In genomic region chr9:133558191-133559126, GRCh38 we compare ENCODE assay signal across 8 cellular contexts. TPM values are rescaled to one million over a fixed set of nuclear protein-coding genes. Genes with fewer than 3 reads are reported as not detected.
DNase-seq lines count a peak whose midpoint lies in the region; ATAC-seq lines count a peak whose summit lies in the region.

No MANE protein-coding gene starts in this region.

- CTCF ChIA-PET in activated CD4-positive, alpha-beta memory T cell treated with anti-CD3 and anti-CD28 coated beads for 36 hours (lab: Charles Lee) = no interaction called here
- CTCF ChIA-PET in activated CD4-positive, alpha-beta memory T cell treated with anti-CD3 and anti-CD28 coated beads, Interleukin-2, amount 10 ng/mL, durations not matched to agents 7 days and 5 days (lab: Charles Lee) = no interaction called here

- no peak overlapping the region for H3K27ac Mint-ChIP-seq in activated CD4-positive, alpha-beta memory T cell treated with anti-CD3 and anti-CD28 coated beads for 36 hours
- no peak overlapping the region for H3K27ac Mint-ChIP-seq in activated CD4-positive, alpha-beta memory T cell treated with anti-CD3 and anti-CD28 coated beads, Interleukin-2, amount 10 ng/mL, durations not matched to agents 7 days and 5 days

- POLR2A ChIA-PET in activated CD4-positive, alpha-beta memory T cell treated with anti-CD3 and anti-CD28 coated beads for 36 hours (lab: Charles Lee) = no interaction called here
- POLR2A ChIA-PET in activated CD4-positive, alpha-beta memory T cell treated with anti-CD3 and anti-CD28 coated beads, Interleukin-2, amount 10 ng/mL, durations not matched to agents 7 days and 5 days (lab: Charles Lee) = no interaction called here

- no peak overlapping the region for H3K4me3 Mint-ChIP-seq in activated CD4-positive, alpha-beta memory T cell treated with anti-CD3 and anti-CD28 coated beads for 36 hours
- no peak overlapping the region for H3K4me3 Mint-ChIP-seq in activated CD4-positive, alpha-beta memory T cell treated with anti-CD3 and anti-CD28 coated beads, Interleukin-2, amount 10 ng/mL, durations not matched to agents 7 days and 5 days

- intact Hi-C loops in activated CD4-positive, alpha-beta memory T cell treated with anti-CD3 and anti-CD28 coated beads for 36 hours (cut with micrococcal nuclease) = no loop called here

- no peak for ATAC-seq in GM19467 (IDR thresholded peaks at IDR 0.05; ENCODE audit: unreplicated experiment)

- H3K9me3 Mint-ChIP-seq in activated CD4-positive, alpha-beta memory T cell treated with anti-CD3 and anti-CD28 coated beads for 36 hours = no peaks in the 10 kb centered on the region
- H3K9me3 Mint-ChIP-seq in activated CD4-positive, alpha-beta memory T cell treated with anti-CD3 and anti-CD28 coated beads, Interleukin-2, amount 10 ng/mL, durations not matched to agents 7 days and 5 days = no peaks in the 10 kb centered on the region

- H3K27me3 Mint-ChIP-seq in activated CD4-positive, alpha-beta memory T cell treated with anti-CD3 and anti-CD28 coated beads for 36 hours = peaks cover 15% of the 10 kb centered on the region
- H3K27me3 Mint-ChIP-seq in activated CD4-positive, alpha-beta memory T cell treated with anti-CD3 and anti-CD28 coated beads, Interleukin-2, amount 10 ng/mL, durations not matched to agents 7 days and 5 days = peaks cover 6% of the 10 kb centered on the region

- DNase-seq in activated CD4-positive, alpha-beta memory T cell treated with anti-CD3 and anti-CD28 coated beads for 36 hours = peak; percentile 40
- DNase-seq in activated CD4-positive, alpha-beta memory T cell treated with anti-CD3 and anti-CD28 coated beads, Interleukin-2, amount 10 ng/mL, durations not matched to agents 7 days and 5 days = no peak
- DNase-seq in M059J (ENCODE audit: low read depth) = peak; percentile 81
- peak; percentile 83 for DNase-seq in astrocyte of the hippocampus (ENCODE audit: low read depth, low spot score)
- peak; percentile 97 for DNase-seq in islet precursor cell
- peak; percentile 12 to 21 (median 17) for DNase-seq in stimulated activated CD4-positive, alpha-beta T cell treated with anti-CD3 and anti-CD28 coated beads, TNF-alpha, amount 100 ng/mL, for 24 hours (ENCODE audit: low read depth in 3 of 3)
- no peak for DNase-seq in DMS153 treated with DMSO at 0.1 percent for 48 hours (lab: John Stamatoyannopoulos, UW; ENCODE audit: unreplicated experiment)

- no peaks in the 10 kb centered on the region for H3K36me3 Mint-ChIP-seq in activated CD4-positive, alpha-beta memory T cell treated with anti-CD3 and anti-CD28 coated beads for 36 hours
- H3K36me3 Mint-ChIP-seq in activated CD4-positive, alpha-beta memory T cell treated with anti-CD3 and anti-CD28 coated beads, Interleukin-2, amount 10 ng/mL, durations not matched to agents 7 days and 5 days (ENCODE audit: low read depth) = no peaks in the 10 kb centered on the region

- peaks cover 9% of the 10 kb centered on the region for H3K4me1 Mint-ChIP-seq in activated CD4-positive, alpha-beta memory T cell treated with anti-CD3 and anti-CD28 coated beads for 36 hours (ENCODE audit: low read depth)
- H3K4me1 Mint-ChIP-seq in activated CD4-positive, alpha-beta memory T cell treated with anti-CD3 and anti-CD28 coated beads, Interleukin-2, amount 10 ng/mL, durations not matched to agents 7 days and 5 days = peaks cover 2% of the 10 kb centered on the region

RNA-seq across cellular contexts. Expression of gene ADAMTSL2, which starts 24.0 kb away (rescaled TPM):
- under 1 TPM; 0.05 to 0.07 TPM for total RNA-seq in activated CD4-positive, alpha-beta memory T cell treated with anti-CD3 and anti-CD28 coated beads for 36 hours
- not detected for total RNA-seq in activated CD4-positive, alpha-beta memory T cell treated with anti-CD3 and anti-CD28 coated beads, Interleukin-2, amount 10 ng/mL, durations not matched to agents 7 days and 5 days
- total RNA-seq in M059J (2014; rRNA removed; shearing (Covaris generic)) = 0.07 and 0.10 TPM in 2 replicates

RNA-seq across cellular contexts. Expression of gene MYMK, which starts 33.7 kb away (rescaled TPM):
- not detected for total RNA-seq in activated CD4-positive, alpha-beta memory T cell treated with anti-CD3 and anti-CD28 coated beads for 36 hours
- not detected for total RNA-seq in activated CD4-positive, alpha-beta memory T cell treated with anti-CD3 and anti-CD28 coated beads, Interleukin-2, amount 10 ng/mL, durations not matched to agents 7 days and 5 days
- total RNA-seq in M059J (2014; rRNA removed; shearing (Covaris generic)) = not detected in 2 replicates

RNA-seq across cellular contexts. Expression of gene FAM163B, which starts 50.7 kb away (rescaled TPM):
- total RNA-seq in activated CD4-positive, alpha-beta memory T cell treated with anti-CD3 and anti-CD28 coated beads for 36 hours = not detected
- not detected for total RNA-seq in activated CD4-positive, alpha-beta memory T cell treated with anti-CD3 and anti-CD28 coated beads, Interleukin-2, amount 10 ng/mL, durations not matched to agents 7 days and 5 days
- total RNA-seq in M059J (2014; rRNA removed; shearing (Covaris generic)) = not detected in 2 replicates

Comparison
In these comparisons a context has a peak if more than half of its experiments do, and no peak if none do; other contexts are left out.
1. DNase-seq: peak in activated CD4-positive, alpha-beta memory T cell treated with anti-CD3 and anti-CD28 coated beads for 36 hours (single experiment), M059J (single experiment), astrocyte of the hippocampus (single experiment), islet precursor cell (single experiment) and stimulated activated CD4-positive, alpha-beta T cell treated with anti-CD3 and anti-CD28 coated beads, TNF-alpha, amount 100 ng/mL, for 24 hours (3 of 3); none in activated CD4-positive, alpha-beta memory T cell treated with anti-CD3 and anti-CD28 coated beads, Interleukin-2, amount 10 ng/mL, durations not matched to agents 7 days and 5 days (single experiment) and DMS153 treated with DMSO at 0.1 percent for 48 hours (single experiment).